ENCODE assay signal across 3 cellular contexts in the genomic region with DNA sequence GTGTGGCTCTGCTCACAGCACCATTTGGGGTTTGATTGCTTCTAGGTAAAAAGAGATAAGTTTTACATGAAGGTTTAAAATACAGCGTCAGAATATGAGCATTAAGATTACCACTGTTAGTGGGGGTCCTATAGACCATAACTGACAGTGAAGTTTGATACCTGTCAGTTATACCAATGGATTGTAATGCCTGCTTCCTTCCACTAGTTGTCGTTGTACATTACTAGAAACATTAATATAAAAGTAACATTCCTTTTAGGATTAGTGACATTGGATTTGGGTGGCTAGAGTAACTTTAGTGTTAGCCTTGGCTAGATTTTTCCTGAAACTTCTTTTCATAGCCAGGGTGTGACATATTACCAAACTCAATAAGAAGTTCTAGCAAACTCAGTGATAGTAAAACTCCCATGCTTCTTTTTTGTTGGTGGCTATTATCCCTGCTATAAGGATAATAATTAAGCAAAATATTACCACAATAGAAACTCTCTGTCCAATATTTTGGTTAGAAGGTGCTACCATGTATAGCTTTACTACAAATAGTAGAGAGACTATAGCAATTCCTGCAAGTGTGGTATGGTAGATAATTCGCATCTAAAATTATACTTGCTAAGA.
TF ChIP-seq lines count a peak whose summit lies in the region.

No MANE protein-coding gene starts in this region.

TF ChIP-seq in GM23338, 12 proteins besides CTCF, POLR2A, EP300 and RAD21 (continues in another document):
- TF ChIP-seq ZNF114 (CRISPR knock-in tag; IDR thresholded peaks at IDR 0.05) (no peak), STAT1 (IDR thresholded peaks at IDR 0.05; ENCODE audit: unreplicated experiment) (no peak), NANOG (IDR thresholded peaks at IDR 0.05; ENCODE audit: borderline replicate concordance) (no peak), EZH2 (IDR thresholded peaks at IDR 0.05; ENCODE audit: low read depth, unreplicated experiment) (no peak)
- TF ChIP-seq, protein P1, sequence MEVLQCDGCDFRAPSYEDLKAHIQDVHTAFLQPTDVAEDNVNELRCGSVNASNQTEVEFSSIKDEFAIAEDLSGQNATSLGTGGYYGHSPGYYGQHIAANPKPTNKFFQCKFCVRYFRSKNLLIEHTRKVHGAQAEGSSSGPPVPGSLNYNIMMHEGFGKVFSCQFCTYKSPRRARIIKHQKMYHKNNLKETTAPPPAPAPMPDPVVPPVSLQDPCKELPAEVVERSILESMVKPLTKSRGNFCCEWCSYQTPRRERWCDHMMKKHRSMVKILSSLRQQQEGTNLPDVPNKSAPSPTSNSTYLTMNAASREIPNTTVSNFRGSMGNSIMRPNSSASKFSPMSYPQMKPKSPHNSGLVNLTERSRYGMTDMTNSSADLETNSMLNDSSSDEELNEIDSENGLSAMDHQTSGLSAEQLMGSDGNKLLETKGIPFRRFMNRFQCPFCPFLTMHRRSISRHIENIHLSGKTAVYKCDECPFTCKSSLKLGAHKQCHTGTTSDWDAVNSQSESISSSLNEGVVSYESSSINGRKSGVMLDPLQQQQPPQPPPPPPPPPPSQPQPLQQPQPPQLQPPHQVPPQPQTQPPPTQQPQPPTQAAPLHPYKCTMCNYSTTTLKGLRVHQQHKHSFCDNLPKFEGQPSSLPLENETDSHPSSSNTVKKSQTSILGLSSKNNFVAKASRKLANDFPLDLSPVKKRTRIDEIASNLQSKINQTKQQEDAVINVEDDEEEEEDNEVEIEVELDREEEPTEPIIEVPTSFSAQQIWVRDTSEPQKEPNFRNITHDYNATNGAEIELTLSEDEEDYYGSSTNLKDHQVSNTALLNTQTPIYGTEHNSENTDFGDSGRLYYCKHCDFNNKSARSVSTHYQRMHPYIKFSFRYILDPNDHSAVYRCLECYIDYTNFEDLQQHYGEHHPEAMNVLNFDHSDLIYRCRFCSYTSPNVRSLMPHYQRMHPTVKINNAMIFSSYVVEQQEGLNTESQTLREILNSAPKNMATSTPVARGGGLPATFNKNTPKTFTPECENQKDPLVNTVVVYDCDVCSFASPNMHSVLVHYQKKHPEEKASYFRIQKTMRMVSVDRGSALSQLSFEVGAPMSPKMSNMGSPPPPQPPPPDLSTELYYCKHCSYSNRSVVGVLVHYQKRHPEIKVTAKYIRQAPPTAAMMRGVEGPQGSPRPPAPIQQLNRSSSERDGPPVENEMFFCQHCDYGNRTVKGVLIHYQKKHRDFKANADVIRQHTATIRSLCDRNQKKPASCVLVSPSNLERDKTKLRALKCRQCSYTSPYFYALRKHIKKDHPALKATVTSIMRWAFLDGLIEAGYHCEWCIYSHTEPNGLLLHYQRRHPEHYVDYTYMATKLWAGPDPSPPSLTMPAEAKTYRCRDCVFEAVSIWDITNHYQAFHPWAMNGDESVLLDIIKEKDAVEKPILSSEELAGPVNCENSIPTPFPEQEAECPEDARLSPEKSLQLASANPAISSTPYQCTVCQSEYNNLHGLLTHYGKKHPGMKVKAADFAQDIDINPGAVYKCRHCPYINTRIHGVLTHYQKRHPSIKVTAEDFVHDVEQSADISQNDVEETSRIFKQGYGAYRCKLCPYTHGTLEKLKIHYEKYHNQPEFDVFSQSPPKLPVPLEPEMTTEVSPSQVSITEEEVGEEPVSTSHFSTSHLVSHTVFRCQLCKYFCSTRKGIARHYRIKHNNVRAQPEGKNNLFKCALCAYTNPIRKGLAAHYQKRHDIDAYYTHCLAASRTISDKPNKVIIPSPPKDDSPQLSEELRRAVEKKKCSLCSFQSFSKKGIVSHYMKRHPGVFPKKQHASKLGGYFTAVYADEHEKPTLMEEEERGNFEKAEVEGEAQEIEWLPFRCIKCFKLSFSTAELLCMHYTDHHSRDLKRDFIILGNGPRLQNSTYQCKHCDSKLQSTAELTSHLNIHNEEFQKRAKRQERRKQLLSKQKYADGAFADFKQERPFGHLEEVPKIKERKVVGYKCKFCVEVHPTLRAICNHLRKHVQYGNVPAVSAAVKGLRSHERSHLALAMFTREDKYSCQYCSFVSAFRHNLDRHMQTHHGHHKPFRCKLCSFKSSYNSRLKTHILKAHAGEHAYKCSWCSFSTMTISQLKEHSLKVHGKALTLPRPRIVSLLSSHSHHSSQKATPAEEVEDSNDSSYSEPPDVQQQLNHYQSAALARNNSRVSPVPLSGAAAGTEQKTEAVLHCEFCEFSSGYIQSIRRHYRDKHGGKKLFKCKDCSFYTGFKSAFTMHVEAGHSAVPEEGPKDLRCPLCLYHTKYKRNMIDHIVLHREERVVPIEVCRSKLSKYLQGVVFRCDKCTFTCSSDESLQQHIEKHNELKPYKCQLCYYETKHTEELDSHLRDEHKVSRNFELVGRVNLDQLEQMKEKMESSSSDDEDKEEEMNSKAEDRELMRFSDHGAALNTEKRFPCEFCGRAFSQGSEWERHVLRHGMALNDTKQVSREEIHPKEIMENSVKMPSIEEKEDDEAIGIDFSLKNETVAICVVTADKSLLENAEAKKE (CRISPR knock-in tag; IDR thresholded peaks at IDR 0.05) = no peak

TF ChIP-seq in SK-N-SH treated with all-trans-retinoic acid at 6 μM for 48 hours, 23 proteins besides CTCF, POLR2A, EP300 and RAD21:
- TF ChIP-seq GLIS3 (CRISPR knock-in tag; IDR thresholded peaks at IDR 0.05) = no peak

TF ChIP-seq in HepG2, 621 proteins besides CTCF, POLR2A, EP300 and RAD21:
- TF ChIP-seq ZNF34 (CRISPR knock-in tag; IDR thresholded peaks at IDR 0.05; ENCODE audit: borderline replicate concordance) (no peak), PHF8 (CRISPR knock-in tag; IDR thresholded peaks at IDR 0.05) (no peak)
- TF ChIP-seq, protein P2, sequence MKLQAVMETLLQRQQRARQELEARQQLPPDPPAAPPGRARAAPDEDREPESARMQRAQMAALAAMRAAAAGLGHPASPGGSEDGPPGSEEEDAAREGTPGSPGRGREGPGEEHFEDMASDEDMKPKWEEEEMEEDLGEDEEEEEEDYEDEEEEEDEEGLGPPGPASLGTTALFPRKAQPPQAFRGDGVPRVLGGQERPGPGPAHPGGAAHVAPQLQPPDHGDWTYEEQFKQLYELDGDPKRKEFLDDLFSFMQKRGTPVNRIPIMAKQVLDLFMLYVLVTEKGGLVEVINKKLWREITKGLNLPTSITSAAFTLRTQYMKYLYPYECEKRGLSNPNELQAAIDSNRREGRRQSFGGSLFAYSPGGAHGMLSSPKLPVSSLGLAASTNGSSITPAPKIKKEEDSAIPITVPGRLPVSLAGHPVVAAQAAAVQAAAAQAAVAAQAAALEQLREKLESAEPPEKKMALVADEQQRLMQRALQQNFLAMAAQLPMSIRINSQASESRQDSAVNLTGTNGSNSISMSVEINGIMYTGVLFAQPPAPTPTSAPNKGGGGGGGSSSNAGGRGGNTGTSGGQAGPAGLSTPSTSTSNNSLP (IDR thresholded peaks at IDR 0.05; ENCODE audit: low read depth, low read length) = 0 out of 2 replicates have a peak, but pooled peaks have one; percentile 16
- TF ChIP-seq, protein P3, sequence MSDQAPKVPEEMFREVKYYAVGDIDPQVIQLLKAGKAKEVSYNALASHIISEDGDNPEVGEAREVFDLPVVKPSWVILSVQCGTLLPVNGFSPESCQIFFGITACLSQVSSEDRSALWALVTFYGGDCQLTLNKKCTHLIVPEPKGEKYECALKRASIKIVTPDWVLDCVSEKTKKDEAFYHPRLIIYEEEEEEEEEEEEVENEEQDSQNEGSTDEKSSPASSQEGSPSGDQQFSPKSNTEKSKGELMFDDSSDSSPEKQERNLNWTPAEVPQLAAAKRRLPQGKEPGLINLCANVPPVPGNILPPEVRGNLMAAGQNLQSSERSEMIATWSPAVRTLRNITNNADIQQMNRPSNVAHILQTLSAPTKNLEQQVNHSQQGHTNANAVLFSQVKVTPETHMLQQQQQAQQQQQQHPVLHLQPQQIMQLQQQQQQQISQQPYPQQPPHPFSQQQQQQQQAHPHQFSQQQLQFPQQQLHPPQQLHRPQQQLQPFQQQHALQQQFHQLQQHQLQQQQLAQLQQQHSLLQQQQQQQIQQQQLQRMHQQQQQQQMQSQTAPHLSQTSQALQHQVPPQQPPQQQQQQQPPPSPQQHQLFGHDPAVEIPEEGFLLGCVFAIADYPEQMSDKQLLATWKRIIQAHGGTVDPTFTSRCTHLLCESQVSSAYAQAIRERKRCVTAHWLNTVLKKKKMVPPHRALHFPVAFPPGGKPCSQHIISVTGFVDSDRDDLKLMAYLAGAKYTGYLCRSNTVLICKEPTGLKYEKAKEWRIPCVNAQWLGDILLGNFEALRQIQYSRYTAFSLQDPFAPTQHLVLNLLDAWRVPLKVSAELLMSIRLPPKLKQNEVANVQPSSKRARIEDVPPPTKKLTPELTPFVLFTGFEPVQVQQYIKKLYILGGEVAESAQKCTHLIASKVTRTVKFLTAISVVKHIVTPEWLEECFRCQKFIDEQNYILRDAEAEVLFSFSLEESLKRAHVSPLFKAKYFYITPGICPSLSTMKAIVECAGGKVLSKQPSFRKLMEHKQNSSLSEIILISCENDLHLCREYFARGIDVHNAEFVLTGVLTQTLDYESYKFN (CRISPR knock-in tag; conservative IDR thresholded peaks at IDR 0.05) = no peak
